20 cellular contexts compared by ENCODE assay signal in genomic region chr10:122531935-122532334, GRCh38. TPM values are rescaled to one million over a fixed set of nuclear protein-coding genes. Genes with fewer than 3 reads are reported as not detected.
DNase-seq lines count a peak whose midpoint lies in the region; ATAC-seq and TF ChIP-seq lines count a peak whose summit lies in the region.
"Had no signal": no experiment of that assay in that cellular context is flagged by ENCODE, and none has a peak within 500 bp of the region (broad histone marks: within the 10 kb centered on the region; RNA-seq: fewer than 3 reads in every experiment).

No MANE protein-coding gene starts in this region.

- intact Hi-C loops in MCF 10A (cut with micrococcal nuclease): no loop called here
- intact Hi-C loops in mammary epithelial cell (cut with micrococcal nuclease): no loop called here
- intact Hi-C loops in esophagus muscularis mucosa (cut with DNase I): no loop called here

- no peaks in the 10 kb centered on the region for H3K36me3 Mint-ChIP-seq in MCF 10A (ENCODE audit: insufficient read depth, unreplicated experiment)
- H3K36me3 Mint-ChIP-seq: natural killer cell treated with Interleukin-12 subunit alpha and Interleukin-12 subunit beta and Interleukin-15 and Interleukin-18, amount 100 ng/mL, for 72 hours had no signal

- H4K20me1 ChIP-seq in mammary epithelial cell (ENCODE audit: insufficient read depth, low read length) (no peaks in the 10 kb centered on the region), hepatocyte (ENCODE audit: insufficient read depth, poor library complexity, severe bottlenecking) (no peaks in the 10 kb centered on the region)

- H3K27me3 Mint-ChIP-seq in MCF 10A (ENCODE audit: insufficient read depth, unreplicated experiment): peaks cover 7% of the 10 kb centered on the region

- no peaks in the 10 kb centered on the region for H3K9me3 ChIP-seq in mammary epithelial cell (replicated peaks; ENCODE audit: insufficient read depth, low read length)
- no peaks in the 10 kb centered on the region for H3K9me3 ChIP-seq in hepatocyte (ENCODE audit: low read depth)
- H3K9me3 ChIP-seq in esophagus muscularis mucosa: no peaks in the 10 kb centered on the region
- H3K9me3 ChIP-seq: ovary had no signal

- ATAC-seq in HG02571 (IDR thresholded peaks at IDR 0.05; ENCODE audit: unreplicated experiment) (no peak), SK-N-SH treated with all-trans-retinoic acid at 6 μM for 48 hours (no peak)
- ATAC-seq: activated CD8-positive, alpha-beta memory T cell treated with anti-CD3 and anti-CD28 coated beads, Interleukin-2, amount 10 ng/mL, durations not matched to agents 7 days and 5 days; effector memory CD8-positive, alpha-beta T cell; natural killer cell treated with Interleukin-12 subunit alpha and Interleukin-12 subunit beta and Interleukin-15 and Interleukin-18, amount 100 ng/mL, for 72 hours; sciatic nerve had no signal

- no peak overlapping the region for H3K9ac ChIP-seq in mammary epithelial cell (ENCODE audit: insufficient read depth, low read length)

- H3K4me1 Mint-ChIP-seq in MCF 10A (ENCODE audit: insufficient read depth, unreplicated experiment): peaks cover 15% of the 10 kb centered on the region

- in situ Hi-C loops in mammary epithelial cell (cut with MboI; ENCODE audit: low sequenced_read_pairs in 2 of 2): no loop called here

- TF ChIP-seq CTCF in MCF 10A (IDR thresholded peaks at IDR 0.05; ENCODE audit: unreplicated experiment): no peak
- no peak for TF ChIP-seq CTCF in mammary epithelial cell (conservative IDR thresholded peaks at IDR 0.05 in 1 of 2, IDR thresholded peaks at IDR 0.05 in 1 of 2; ENCODE audit: extremely low read depth in 1 of 2, insufficient read depth in 1 of 2, low read depth in 1 of 2, low read length in 2 of 2)
- no peak for TF ChIP-seq CTCF in hepatocyte (IDR thresholded peaks at IDR 0.05; ENCODE audit: poor library complexity)
- TF ChIP-seq CTCF in esophagus muscularis mucosa (IDR thresholded peaks at IDR 0.05): no peak

- H3K4me3 ChIP-seq in mammary epithelial cell (replicated peaks in 1 of 3; ENCODE audit: insufficient read depth in 1 of 3, low read depth in 2 of 3, low read length in 3 of 3): no peak overlapping the region
- no peak overlapping the region for H3K4me3 ChIP-seq in hepatocyte
- H3K4me3 ChIP-seq in esophagus muscularis mucosa: no peak overlapping the region
- H3K4me3 ChIP-seq: ovary had no signal

- DNase-seq in MCF 10A (ENCODE audit: unreplicated experiment) (peak; percentile 70), mammary epithelial cell (no peak), NCI-H146 treated with DMSO at 0.1 percent for 48 hours (lab: John Stamatoyannopoulos, UW; ENCODE audit: unreplicated experiment) (peak; percentile 26), hepatocyte (ENCODE audit: low spot score) (no peak), SKM-1 treated with dmso at 0.1 percent for 144 hours (lab: John Stamatoyannopoulos, UW; ENCODE audit: unreplicated experiment) (no peak), esophagus muscularis mucosa (ENCODE audit: extremely low spot score) (no peak)
- DNase-seq: activated CD8-positive, alpha-beta memory T cell treated with anti-CD3 and anti-CD28 coated beads, Interleukin-2, amount 10 ng/mL, durations not matched to agents 7 days and 5 days; effector memory CD8-positive, alpha-beta T cell; GOT3; kidney; NCI-H187 treated with DMSO at 0.1 percent for 48 hours; NCI-H524; ovary; Right ventricle myocardium superior had no signal

- no peak overlapping the region for H3K4me2 ChIP-seq in mammary epithelial cell (ENCODE audit: insufficient read depth, low read depth, low read length)
- no peak overlapping the region for H3K4me2 ChIP-seq in hepatocyte

- BruUV-seq in MCF 10A (replicated peaks; lab: Mats Ljungman, UMichigan): no TSS peak
- no TSS peak for BruUV-seq in mammary epithelial cell (replicated peaks; lab: Mats Ljungman, UMichigan)

- TF ChIP-seq EP300 in esophagus muscularis mucosa (IDR thresholded peaks at IDR 0.05): no peak

- no peak overlapping the region for H3K27ac Mint-ChIP-seq in MCF 10A (ENCODE audit: low read depth, unreplicated experiment)
- H3K27ac Mint-ChIP-seq: activated CD8-positive, alpha-beta memory T cell treated with anti-CD3 and anti-CD28 coated beads, Interleukin-2, amount 10 ng/mL, durations not matched to agents 7 days and 5 days; activated naive CD8-positive, alpha-beta T cell; effector memory CD8-positive, alpha-beta T cell; natural killer cell treated with Interleukin-12 subunit alpha and Interleukin-12 subunit beta and Interleukin-15 and Interleukin-18, amount 100 ng/mL, for 72 hours had no signal

- H3K4me1 ChIP-seq in mammary epithelial cell (ENCODE audit: insufficient read depth, low read length) (peaks cover 4% of the 10 kb centered on the region), hepatocyte (ENCODE audit: insufficient read depth) (no peaks in the 10 kb centered on the region), esophagus muscularis mucosa (peaks cover 0 to 5% (median 0%) of the 10 kb centered on the region in 4 donors)

- H2AFZ ChIP-seq in mammary epithelial cell (ENCODE audit: low read depth, low read length): no peak overlapping the region
- H2AFZ ChIP-seq in hepatocyte: no peak overlapping the region

- dilution Hi-C loops in mammary epithelial cell (cut with HindIII; ENCODE audit: low sequenced_read_pairs): no loop called here

- H3K79me2 ChIP-seq in mammary epithelial cell (ENCODE audit: insufficient read depth, low read length) (no peaks in the 10 kb centered on the region), hepatocyte (no peaks in the 10 kb centered on the region)

- 14% methylated on average over 3 of the region's 3 CpGs for WGBS in mammary epithelial cell (ENCODE audit: low coverage, missing lambda C conversion rate)
- WGBS in hepatocyte (ENCODE audit: low lambda C conversion rate, missing lambda C conversion rate): 48% methylated on average over 3 of the region's 3 CpGs
- 40% methylated on average over 3 of the region's 3 CpGs for whole genome bisulfite sequencing in esophagus muscularis mucosa

- POLR2A ChIA-PET in MCF 10A (lab: Yijun Ruan, JAX): interaction anchor here (0.9 to 1.4 kb wide), 2 partner anchors 9 to 48 kb away, joined by 3 to 7 read pairs; no protein-coding TSS in a partner anchor

- CTCF ChIA-PET in MCF 10A (lab: Yijun Ruan, JAX): no interaction called here
- CTCF ChIA-PET in mammary epithelial cell (lab: Charles Lee; ENCODE audit: low non-redundant PET): no interaction called here

- TF ChIP-seq POLR2A in esophagus muscularis mucosa (IDR thresholded peaks at IDR 0.05; ENCODE audit: low read depth): no peak

- no peak overlapping the region for H3K27ac ChIP-seq in mammary epithelial cell (ENCODE audit: insufficient read depth, low read depth, low read length)
- H3K27ac ChIP-seq in hepatocyte: peak overlapping the region; percentile 8
- H3K27ac ChIP-seq in esophagus muscularis mucosa (replicated peaks in 1 of 4): no peak overlapping the region
- H3K27ac ChIP-seq: C4-2B, ovary had no signal

- H3K4me3 Mint-ChIP-seq in MCF 10A (ENCODE audit: unreplicated experiment): no peak overlapping the region
- H3K4me3 Mint-ChIP-seq: activated CD8-positive, alpha-beta memory T cell treated with anti-CD3 and anti-CD28 coated beads, Interleukin-2, amount 10 ng/mL, durations not matched to agents 7 days and 5 days; activated naive CD8-positive, alpha-beta T cell; effector memory CD8-positive, alpha-beta T cell; natural killer cell treated with Interleukin-12 subunit alpha and Interleukin-12 subunit beta and Interleukin-15 and Interleukin-18, amount 100 ng/mL, for 72 hours had no signal

- H3K9me3 Mint-ChIP-seq in MCF 10A (ENCODE audit: unreplicated experiment): no peaks in the 10 kb centered on the region
- H3K9me3 Mint-ChIP-seq: effector memory CD8-positive, alpha-beta T cell; natural killer cell treated with Interleukin-12 subunit alpha and Interleukin-12 subunit beta and Interleukin-15 and Interleukin-18, amount 100 ng/mL, for 72 hours had no signal

- no peaks in the 10 kb centered on the region for H3K9me2 ChIP-seq in hepatocyte (replicated peaks; ENCODE audit: insufficient read depth)

- no peaks in the 10 kb centered on the region for H3K36me3 ChIP-seq in mammary epithelial cell (ENCODE audit: insufficient read depth, low read length)
- H3K36me3 ChIP-seq in hepatocyte (replicated peaks; ENCODE audit: insufficient read depth, low read depth): no peaks in the 10 kb centered on the region
- H3K36me3 ChIP-seq in esophagus muscularis mucosa: no peaks in the 10 kb centered on the region
- H3K36me3 ChIP-seq: ovary had no signal

- H3K27me3 ChIP-seq in mammary epithelial cell (ENCODE audit: insufficient read depth, low read length) (no peaks in the 10 kb centered on the region), hepatocyte (no peaks in the 10 kb centered on the region), esophagus muscularis mucosa (no peaks in the 10 kb centered on the region)
- H3K27me3 ChIP-seq: ovary had no signal

TF ChIP-seq in SK-N-SH treated with all-trans-retinoic acid at 6 μM for 48 hours, 23 proteins besides CTCF, POLR2A, EP300 and RAD21 (continues in another document):
- TF ChIP-seq RARB (CRISPR knock-in tag; IDR thresholded peaks at IDR 0.05) (no peak), CSDC2 (CRISPR knock-in tag; IDR thresholded peaks at IDR 0.05) (no peak), POU6F1 (CRISPR knock-in tag; IDR thresholded peaks at IDR 0.05; ENCODE audit: borderline replicate concordance, low read depth) (no peak), ZFP30 (CRISPR knock-in tag; IDR thresholded peaks at IDR 0.05) (no peak), OSR1 (CRISPR knock-in tag; IDR thresholded peaks at IDR 0.05) (no peak), GLIS3 (CRISPR knock-in tag; IDR thresholded peaks at IDR 0.05) (no peak), TCF4 (CRISPR knock-in tag; IDR thresholded peaks at IDR 0.05; ENCODE audit: borderline replicate concordance) (no peak), ISL1 (CRISPR knock-in tag; IDR thresholded peaks at IDR 0.05) (no peak), ARNTL (CRISPR knock-in tag; IDR thresholded peaks at IDR 0.05; ENCODE audit: borderline replicate concordance, low read depth) (no peak), ESRRG (CRISPR knock-in tag; IDR thresholded peaks at IDR 0.05) (no peak)

RNA-seq across cellular contexts. Expression of gene DMBT1, which starts 28.6 kb away (rescaled TPM):
- 4.4 and 7.6 TPM in 2 replicates for total RNA-seq in MCF 10A (2022)
- total RNA-seq in mammary epithelial cell: under 1 TPM; 0.24 to 0.33 TPM
- 1.1 TPM for polyA plus RNA-seq in mammary epithelial cell
- polyA minus RNA-seq in mammary epithelial cell: 1.6 TPM
- total RNA-seq in hepatocyte: 1.5 and 1.6 TPM in 2 replicates
- 0.88 TPM in 1 of 2 replicates, not detected in the other for polyA plus RNA-seq in hepatocyte
- total RNA-seq in esophagus muscularis mucosa: under 1 TPM in 1 of 4 donors, not detected in 3; 0.63 TPM
- total RNA-seq: activated CD8-positive, alpha-beta memory T cell treated with anti-CD3 and anti-CD28 coated beads, Interleukin-2, amount 10 ng/mL, durations not matched to agents 7 days and 5 days; natural killer cell treated with Interleukin-12 subunit alpha and Interleukin-12 subunit beta and Interleukin-15 and Interleukin-18, amount 100 ng/mL, for 72 hours; Right ventricle myocardium superior; sciatic nerve had no signal

Comparison
In these comparisons a context has a peak if more than half of its experiments do, and no peak if none do; other contexts are left out.
1. DNase-seq: peak in MCF 10A (single experiment) and NCI-H146 treated with DMSO at 0.1 percent for 48 hours (single experiment); none in mammary epithelial cell (single experiment), hepatocyte (single experiment), SKM-1 treated with dmso at 0.1 percent for 144 hours (single experiment) and esophagus muscularis mucosa (single experiment).